Comparison of ENCODE assay signal across 24 cellular contexts in genomic region chr3:155390361-155390760, GRCh38.
DNase-seq lines count a peak whose midpoint lies in the region; ATAC-seq and TF ChIP-seq lines count a peak whose summit lies in the region.
"Had no signal": no experiment of that assay in that cellular context is flagged by ENCODE, and none has a peak within 500 bp of the region (broad histone marks: within the 10 kb centered on the region; RNA-seq: fewer than 3 reads in every experiment).

No MANE protein-coding gene starts in this region.

- H3K4me3 Mint-ChIP-seq in endothelial cell (ENCODE audit: unreplicated experiment), result no peak overlapping the region
- H3K4me3 Mint-ChIP-seq: B cell; CD8-positive, alpha-beta memory T cell had no signal

- peaks cover 45% of the 10 kb centered on the region for H3K4me1 ChIP-seq in left ventricle myocardium inferior
- H3K4me1 ChIP-seq in adipocyte (ENCODE audit: control insufficient read depth, insufficient read depth, low read length), result peaks cover 32% of the 10 kb centered on the region
- H3K4me1 ChIP-seq in vagina, result peaks cover 38% of the 10 kb centered on the region

- H3K9ac ChIP-seq in adipocyte (ENCODE audit: low read length), result no peak overlapping the region

- H3K36me3 Mint-ChIP-seq in endothelial cell (ENCODE audit: low read depth, unreplicated experiment), result no peaks in the 10 kb centered on the region
- H3K36me3 Mint-ChIP-seq: CD8-positive, alpha-beta memory T cell had no signal

- ATAC-seq in left cardiac atrium, result no peak
- no peak for ATAC-seq in GM21367 (IDR thresholded peaks at IDR 0.05; ENCODE audit: unreplicated experiment)
- ATAC-seq: HepG2, PC-3 had no signal

- peak overlapping the region; percentile 84 for H3K27ac ChIP-seq in left ventricle myocardium inferior (replicated peaks)
- H3K27ac ChIP-seq in vagina, result peak overlapping the region; percentile 13
- H3K27ac ChIP-seq: C4-2B had no signal

- H3K4me3 ChIP-seq in left ventricle myocardium inferior (no peak overlapping the region), adipocyte (ENCODE audit: low read length) (no peak overlapping the region), fibroblast of the aortic adventitia (ENCODE audit: low read depth, low read length) (no peak overlapping the region), vagina (no peak overlapping the region)

- no peaks in the 10 kb centered on the region for H3K9me3 Mint-ChIP-seq in endothelial cell (ENCODE audit: unreplicated experiment)

- peaks cover 4% of the 10 kb centered on the region for H3K9me3 ChIP-seq in left ventricle myocardium inferior (replicated peaks)
- no peaks in the 10 kb centered on the region for H3K9me3 ChIP-seq in adipocyte (ENCODE audit: control insufficient read depth, low read length)
- no peaks in the 10 kb centered on the region for H3K9me3 ChIP-seq in vagina

- H3K4me1 Mint-ChIP-seq in endothelial cell (ENCODE audit: unreplicated experiment), result no peaks in the 10 kb centered on the region
- H3K4me1 Mint-ChIP-seq: B cell; CD8-positive, alpha-beta memory T cell had no signal

- no peak overlapping the region for H3K27ac Mint-ChIP-seq in endothelial cell (ENCODE audit: unreplicated experiment)
- H3K27ac Mint-ChIP-seq: B cell; CD8-positive, alpha-beta memory T cell had no signal

- no peak for TF ChIP-seq CTCF in left ventricle myocardium inferior (IDR thresholded peaks at IDR 0.05; ENCODE audit: borderline replicate concordance)
- no peak for TF ChIP-seq CTCF in fibroblast of the aortic adventitia (IDR thresholded peaks at IDR 0.05; ENCODE audit: insufficient read depth, low read length)
- TF ChIP-seq CTCF in vagina (IDR thresholded peaks at IDR 0.05), result no peak
- TF ChIP-seq CTCF in endothelial cell (IDR thresholded peaks at IDR 0.05; ENCODE audit: unreplicated experiment), result no peak

- TF ChIP-seq POLR2A in vagina (IDR thresholded peaks at IDR 0.05), result no peak

- DNase-seq in left ventricle myocardium inferior (no peak), left cardiac atrium (no peak), adipocyte (ENCODE audit: low read depth) (peak; percentile 62), fibroblast of the aortic adventitia (ENCODE audit: low read depth) (peak; percentile 13), vagina (ENCODE audit: extremely low spot score in 2 of 2) (no peak), endothelial cell (ENCODE audit: low spot score) (no peak), DMS79 treated with DMSO at 0.1 percent for 48 hours (lab: John Stamatoyannopoulos, UW) (no peak)
- DNase-seq: CD8-positive, alpha-beta memory T cell; DMS 273 treated with DMSO at 0.1 percent for 48 hours; DND-41; H7; Karpas-422; NCI-H1092 treated with DMSO at 0.1 percent for 48 hours; NCI-H146; NCI-H2029; NCI-H446 treated with DMSO at 0.1 percent for 48 hours; NCI-H526; NCI-H82; NK-92 treated with Interleukin-12 subunit alpha and Interleukin-12 subunit beta, amount 100 ng/mL, for 24 hours; PC-3 had no signal

- H3K27me3 ChIP-seq in left ventricle myocardium inferior (ENCODE audit: low read depth) (no peaks in the 10 kb centered on the region), adipocyte (replicated peaks; ENCODE audit: control insufficient read depth, insufficient read depth, low read length) (no peaks in the 10 kb centered on the region), vagina (no peaks in the 10 kb centered on the region)

- intact Hi-C loops in left ventricle myocardium inferior (cut with micrococcal nuclease) (no loop called here), left cardiac atrium (cut with DNase I) (no loop called here), vagina (cut with DNase I) (no loop called here)

- H3K36me3 ChIP-seq in left ventricle myocardium inferior (no peaks in the 10 kb centered on the region), adipocyte (ENCODE audit: control insufficient read depth, insufficient read depth, low read length, severe bottlenecking) (no peaks in the 10 kb centered on the region), vagina (no peaks in the 10 kb centered on the region)

- no peaks in the 10 kb centered on the region for H3K27me3 Mint-ChIP-seq in endothelial cell (ENCODE audit: unreplicated experiment)

Comparison
In these comparisons a context has a peak if more than half of its experiments do, and no peak if none do; other contexts are left out.
1. DNase-seq: peak in adipocyte (single experiment) and fibroblast of the aortic adventitia (single experiment); none in left ventricle myocardium inferior (single experiment), left cardiac atrium (single experiment), vagina (0 of 2), endothelial cell (single experiment) and DMS79 treated with DMSO at 0.1 percent for 48 hours (single experiment).